25 cellular contexts compared by ENCODE assay signal in the genomic region with DNA sequence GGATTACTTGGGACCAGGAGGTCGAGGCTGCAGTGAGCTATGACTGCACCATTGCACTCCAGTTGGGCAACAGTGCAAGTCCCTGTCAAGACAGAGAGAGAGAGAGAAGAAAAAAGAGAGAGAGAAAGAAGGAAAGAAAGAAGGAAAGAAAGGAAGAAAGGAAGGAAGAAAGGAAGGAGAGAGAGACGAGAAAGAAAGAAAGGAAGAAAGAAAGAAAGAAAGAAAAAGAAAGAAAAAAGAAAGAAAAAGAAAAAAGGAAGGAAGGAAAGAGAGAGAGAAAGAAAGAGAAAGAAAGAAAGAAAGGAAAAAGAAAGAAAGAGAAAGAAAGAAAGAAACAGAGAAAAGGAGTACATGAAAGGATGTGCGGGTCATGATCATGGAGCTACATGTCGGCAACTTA.
A peak's percentile ranks its signal among the peaks of the same experiment; 100 is the strongest.
DNase-seq lines count a peak whose midpoint lies in the region; ATAC-seq, FAIRE-seq and TF ChIP-seq lines count a peak whose summit lies in the region.
"Had no signal": no experiment of that assay in that cellular context is flagged by ENCODE, and none has a peak within 500 bp of the region (broad histone marks: within the 10 kb centered on the region; RNA-seq: fewer than 3 reads in every experiment).

No MANE protein-coding gene starts in this region.

- no peaks in the 10 kb centered on the region for H3K9me3 Mint-ChIP-seq in CD4-positive, alpha-beta T cell
- H3K9me3 Mint-ChIP-seq: CD8-positive, alpha-beta T cell had no signal

- FAIRE-seq in K562 (lab: Jason Lieb, UNC) (peak; percentile 44), kidney (lab: Jason Lieb, UNC) (no peak)
- FAIRE-seq: A204.1, D721Med, GM12878, GM12892, GM18507 had no signal

- H2AFZ ChIP-seq in K562 (ENCODE audit: low read depth, low read length) = no peak overlapping the region

- in situ Hi-C loops in K562 (cut with MboI) = no loop called here

- no peaks in the 10 kb centered on the region for H3K9me3 ChIP-seq in CD4-positive, alpha-beta T cell (ENCODE audit: control insufficient read depth, low read length)
- H3K9me3 ChIP-seq in K562 (replicated peaks; ENCODE audit: control insufficient read depth, insufficient read depth, low read depth, low read length) (no peaks in the 10 kb centered on the region), kidney (ENCODE audit: control insufficient read depth in 1 of 2, low read length in 2 of 2) (no peaks in the 10 kb centered on the region)
- H3K9me3 ChIP-seq: BLaER1 treated with 17β-estradiol and CSF1 and Interleukin-3, amounts not matched to agents 10 nM and 100 nM; Caco-2 had no signal

- no peaks in the 10 kb centered on the region for H3K9me1 ChIP-seq in K562 (ENCODE audit: control insufficient read depth, insufficient read depth, low read length)

- H3K4me1 Mint-ChIP-seq in CD4-positive, alpha-beta T cell (ENCODE audit: low read depth) = no peaks in the 10 kb centered on the region
- H3K4me1 Mint-ChIP-seq: CD4-positive, CD25-positive, alpha-beta regulatory T cell had no signal

- H3K4me3 ChIP-seq in K562 = no peak overlapping the region
- H3K4me3 ChIP-seq in kidney (ENCODE audit: low read length in 2 of 2) = no peak overlapping the region
- H3K4me3 ChIP-seq: BLaER1 treated with 17β-estradiol and CSF1 and Interleukin-3, amounts not matched to agents 10 nM and 100 nM; GM12878 had no signal

- no peak overlapping the region for H3K4me3 Mint-ChIP-seq in CD4-positive, alpha-beta T cell
- H3K4me3 Mint-ChIP-seq: CD4-positive, CD25-positive, alpha-beta regulatory T cell; CD8-positive, alpha-beta T cell had no signal

- no peaks in the 10 kb centered on the region for H3K36me3 Mint-ChIP-seq in CD4-positive, alpha-beta T cell (ENCODE audit: low read depth)
- H3K36me3 Mint-ChIP-seq: CD8-positive, alpha-beta T cell had no signal

- ATAC-seq in CD4-positive, alpha-beta T cell (ENCODE audit: poor library complexity) = no peak
- no peak for ATAC-seq in K562
- ATAC-seq: CD8-positive, alpha-beta T cell; GM12878 had no signal

- H3K9ac ChIP-seq in K562 (ENCODE audit: insufficient read depth in 1 of 2, low read depth in 2 of 2, low read length in 2 of 2) (no peak overlapping the region), kidney (ENCODE audit: low read length in 2 of 2) (no peak overlapping the region)
- H3K9ac ChIP-seq: BLaER1 treated with 17β-estradiol and CSF1 and Interleukin-3, amounts not matched to agents 10 nM and 100 nM had no signal

- H3K4me2 ChIP-seq in K562 (ENCODE audit: insufficient read depth, low read length) = no peak overlapping the region
- H3K4me2 ChIP-seq: BLaER1 treated with 17β-estradiol and CSF1 and Interleukin-3, amounts not matched to agents 10 nM and 100 nM had no signal

- DNase-seq in CD4-positive, alpha-beta T cell = no peak
- no peak for DNase-seq in K562 (ENCODE audit: extremely low read depth in 1 of 4, low spot score in 3 of 4)
- no peak for DNase-seq in activated naive CD4-positive, alpha-beta T cell (lab: John Stamatoyannopoulos, UW)
- DNase-seq in kidney = no peak
- no peak for DNase-seq in NCI-H1417 treated with DMSO at 0.1 percent for 48 hours (lab: John Stamatoyannopoulos, UW)
- DNase-seq: 8988T; ACHN; Caco-2; Calu3; CD4-positive, CD25-positive, alpha-beta regulatory T cell; CD8-positive, alpha-beta T cell; DMS 273 treated with DMSO at 0.1 percent for 48 hours; DMS153; DMS53; DMS79; DND-41; EL; GDM1 had no signal

- no peak overlapping the region for H3K27ac Mint-ChIP-seq in CD4-positive, alpha-beta T cell
- H3K27ac Mint-ChIP-seq: CD4-positive, CD25-positive, alpha-beta regulatory T cell; CD8-positive, alpha-beta T cell had no signal

- peaks cover 6% of the 10 kb centered on the region for H3K27me3 Mint-ChIP-seq in CD4-positive, alpha-beta T cell

- H3K27ac ChIP-seq in CD4-positive, alpha-beta T cell (ENCODE audit: low read depth, low read length) = no peak overlapping the region
- no peak overlapping the region for H3K27ac ChIP-seq in K562 (ENCODE audit: extremely low read depth, low read depth, low read length)
- no peak overlapping the region for H3K27ac ChIP-seq in kidney (ENCODE audit: low read depth in 2 of 2, low read length in 2 of 2)
- H3K27ac ChIP-seq: BLaER1 treated with 17β-estradiol and CSF1 and Interleukin-3, amounts not matched to agents 10 nM and 100 nM; C4-2B had no signal

- H3K4me1 ChIP-seq in K562 (replicated peaks in 1 of 2; ENCODE audit: control insufficient read depth in 2 of 2, insufficient read depth in 2 of 2, low read length in 2 of 2) = no peaks in the 10 kb centered on the region
- no peaks in the 10 kb centered on the region for H3K4me1 ChIP-seq in kidney (ENCODE audit: control insufficient read depth in 1 of 2, insufficient read depth in 1 of 2, low read depth in 1 of 2, low read length in 2 of 2)
- H3K4me1 ChIP-seq: BLaER1 treated with 17β-estradiol and CSF1 and Interleukin-3, amounts not matched to agents 10 nM and 100 nM; Caco-2 had no signal

- no peak for TF ChIP-seq RAD21 in K562 (CRISPR knock-in tag; conservative IDR thresholded peaks at IDR 0.05 in 1 of 2, IDR thresholded peaks at IDR 0.05 in 1 of 2)

- TF ChIP-seq CTCF in CD4-positive, alpha-beta T cell (IDR thresholded peaks at IDR 0.05) = peak; percentile 14
- TF ChIP-seq CTCF in K562 (IDR thresholded peaks at IDR 0.05 in 2 of 3, conservative IDR thresholded peaks at IDR 0.05 in 1 of 3; ENCODE audit: insufficient read depth in 2 of 3, low read depth in 1 of 3, low read length in 3 of 3) = no peak
- TF ChIP-seq CTCF in kidney (IDR thresholded peaks at IDR 0.05; ENCODE audit: borderline replicate concordance, extremely low read depth, insufficient read depth) = no peak

- no peaks in the 10 kb centered on the region for H3K79me2 ChIP-seq in K562 (ENCODE audit: control insufficient read depth, insufficient read depth, low read length)

- H3K36me3 ChIP-seq in K562 (ENCODE audit: control insufficient read depth, insufficient read depth, low read length) (no peaks in the 10 kb centered on the region), kidney (ENCODE audit: control insufficient read depth in 1 of 2, insufficient read depth in 2 of 2, low read length in 2 of 2) (no peaks in the 10 kb centered on the region)
- H3K36me3 ChIP-seq: BLaER1 treated with 17β-estradiol and CSF1 and Interleukin-3, amounts not matched to agents 10 nM and 100 nM had no signal

- no peak for TF ChIP-seq EP300 in K562 (IDR thresholded peaks at IDR 0.05; ENCODE audit: low read length)

- CTCF ChIA-PET in CD4-positive, alpha-beta T cell (lab: Charles Lee) = interaction anchor here (1.1 kb wide), 1 partner anchor 10 kb away, joined by 3 read pairs; no protein-coding TSS in a partner anchor
- CTCF ChIA-PET in K562 (lab: Yijun Ruan, JAX; ENCODE audit: low intra/inter-chr PET ratio) = no interaction called here

- WGBS in K562 (ENCODE audit: insufficient coverage, low coverage, missing lambda C conversion rate) = 0% methylated on average over 3 of the region's 4 CpGs

- no peak for TF ChIP-seq POLR2A in K562 (conservative IDR thresholded peaks at IDR 0.05)

- intact Hi-C loops in CD4-positive, alpha-beta T cell (cut with DNase I, micrococcal nuclease) = no loop called here
- intact Hi-C loops in K562 (cut with micrococcal nuclease) (no loop called here), kidney (cut with DNase I) (no loop called here)

- no peaks in the 10 kb centered on the region for H3K27me3 ChIP-seq in CD4-positive, alpha-beta T cell (ENCODE audit: control insufficient read depth, insufficient read depth, low read length)
- H3K27me3 ChIP-seq in K562 (ENCODE audit: control insufficient read depth in 2 of 2, insufficient read depth in 2 of 2, low read length in 2 of 2) = no peaks in the 10 kb centered on the region; a peak in 1 of 5 replicates
- H3K27me3 ChIP-seq: BLaER1 treated with 17β-estradiol and CSF1 and Interleukin-3, amounts not matched to agents 10 nM and 100 nM had no signal

- no peaks in the 10 kb centered on the region for H4K20me1 ChIP-seq in K562 (replicated peaks; ENCODE audit: control insufficient read depth, insufficient read depth, low read length)
- H4K20me1 ChIP-seq: BLaER1 treated with 17β-estradiol and CSF1 and Interleukin-3, amounts not matched to agents 10 nM and 100 nM had no signal

- POLR2A ChIA-PET in CD4-positive, alpha-beta T cell (lab: Charles Lee) = no interaction called here
- POLR2A ChIA-PET in K562 (lab: Yijun Ruan, JAX) = no interaction called here

- BruUV-seq in K562 (replicated peaks; lab: Mats Ljungman, UMichigan) = no TSS peak

TF ChIP-seq in K562, 482 proteins besides CTCF, POLR2A, EP300 and RAD21:
- TF ChIP-seq DMBX1 (CRISPR knock-in tag; IDR thresholded peaks at IDR 0.05; ENCODE audit: borderline replicate concordance) = no peak
- TF ChIP-seq, protein P1, sequence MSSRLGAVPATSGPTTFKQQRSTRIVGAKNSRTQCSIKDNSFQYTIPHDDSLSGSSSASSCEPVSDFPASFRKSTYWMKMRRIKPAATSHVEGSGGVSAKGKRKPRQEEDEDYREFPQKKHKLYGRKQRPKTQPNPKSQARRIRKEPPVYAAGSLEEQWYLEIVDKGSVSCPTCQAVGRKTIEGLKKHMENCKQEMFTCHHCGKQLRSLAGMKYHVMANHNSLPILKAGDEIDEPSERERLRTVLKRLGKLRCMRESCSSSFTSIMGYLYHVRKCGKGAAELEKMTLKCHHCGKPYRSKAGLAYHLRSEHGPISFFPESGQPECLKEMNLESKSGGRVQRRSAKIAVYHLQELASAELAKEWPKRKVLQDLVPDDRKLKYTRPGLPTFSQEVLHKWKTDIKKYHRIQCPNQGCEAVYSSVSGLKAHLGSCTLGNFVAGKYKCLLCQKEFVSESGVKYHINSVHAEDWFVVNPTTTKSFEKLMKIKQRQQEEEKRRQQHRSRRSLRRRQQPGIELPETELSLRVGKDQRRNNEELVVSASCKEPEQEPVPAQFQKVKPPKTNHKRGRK (tag; IDR thresholded peaks at IDR 0.05) = peak; percentile 86
- TF ChIP-seq, protein P2, sequence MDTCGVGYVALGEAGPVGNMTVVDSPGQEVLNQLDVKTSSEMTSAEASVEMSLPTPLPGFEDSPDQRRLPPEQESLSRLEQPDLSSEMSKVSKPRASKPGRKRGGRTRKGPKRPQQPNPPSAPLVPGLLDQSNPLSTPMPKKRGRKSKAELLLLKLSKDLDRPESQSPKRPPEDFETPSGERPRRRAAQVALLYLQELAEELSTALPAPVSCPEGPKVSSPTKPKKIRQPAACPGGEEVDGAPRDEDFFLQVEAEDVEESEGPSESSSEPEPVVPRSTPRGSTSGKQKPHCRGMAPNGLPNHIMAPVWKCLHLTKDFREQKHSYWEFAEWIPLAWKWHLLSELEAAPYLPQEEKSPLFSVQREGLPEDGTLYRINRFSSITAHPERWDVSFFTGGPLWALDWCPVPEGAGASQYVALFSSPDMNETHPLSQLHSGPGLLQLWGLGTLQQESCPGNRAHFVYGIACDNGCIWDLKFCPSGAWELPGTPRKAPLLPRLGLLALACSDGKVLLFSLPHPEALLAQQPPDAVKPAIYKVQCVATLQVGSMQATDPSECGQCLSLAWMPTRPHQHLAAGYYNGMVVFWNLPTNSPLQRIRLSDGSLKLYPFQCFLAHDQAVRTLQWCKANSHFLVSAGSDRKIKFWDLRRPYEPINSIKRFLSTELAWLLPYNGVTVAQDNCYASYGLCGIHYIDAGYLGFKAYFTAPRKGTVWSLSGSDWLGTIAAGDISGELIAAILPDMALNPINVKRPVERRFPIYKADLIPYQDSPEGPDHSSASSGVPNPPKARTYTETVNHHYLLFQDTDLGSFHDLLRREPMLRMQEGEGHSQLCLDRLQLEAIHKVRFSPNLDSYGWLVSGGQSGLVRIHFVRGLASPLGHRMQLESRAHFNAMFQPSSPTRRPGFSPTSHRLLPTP (IDR thresholded peaks at IDR 0.05; ENCODE audit: borderline replicate concordance, extremely low read depth, insufficient read length) = no peak
TF ChIP-seq in K562: peak in this region for 1.
